8 cellular contexts compared by ENCODE assay signal in genomic region chr1:117929340-117930172, GRCh38. TPM values are rescaled to one million over a fixed set of nuclear protein-coding genes. Genes with fewer than 3 reads are reported as not detected.
A peak's percentile ranks its signal among the peaks of the same experiment; 100 is the strongest.
DNase-seq lines count a peak whose midpoint lies in the region; ATAC-seq, FAIRE-seq and TF ChIP-seq lines count a peak whose summit lies in the region.

A gene with protein sequence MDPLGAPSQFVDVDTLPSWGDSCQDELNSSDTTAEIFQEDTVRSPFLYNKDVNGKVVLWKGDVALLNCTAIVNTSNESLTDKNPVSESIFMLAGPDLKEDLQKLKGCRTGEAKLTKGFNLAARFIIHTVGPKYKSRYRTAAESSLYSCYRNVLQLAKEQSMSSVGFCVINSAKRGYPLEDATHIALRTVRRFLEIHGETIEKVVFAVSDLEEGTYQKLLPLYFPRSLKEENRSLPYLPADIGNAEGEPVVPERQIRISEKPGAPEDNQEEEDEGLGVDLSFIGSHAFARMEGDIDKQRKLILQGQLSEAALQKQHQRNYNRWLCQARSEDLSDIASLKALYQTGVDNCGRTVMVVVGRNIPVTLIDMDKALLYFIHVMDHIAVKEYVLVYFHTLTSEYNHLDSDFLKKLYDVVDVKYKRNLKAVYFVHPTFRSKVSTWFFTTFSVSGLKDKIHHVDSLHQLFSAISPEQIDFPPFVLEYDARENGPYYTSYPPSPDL (minus strand): TSS chr1:117929621. CDS start chr1:117920357, 9,264 bp downstream.
Gene WDR3, plus strand, starts transcription at chr1:117929739. Its CDS starts 3,581 bp downstream, at chr1:117933320.

- CTCF ChIA-PET in AG04449 (lab: Yijun Ruan, JAX) = interaction anchor here (1.5 to 2.7 kb wide), 4 partner anchors 10 to 417 kb away, joined by 3 to 11 read pairs (median 6); no protein-coding TSS in a partner anchor

- H3K4me3 ChIP-seq in AG04449 (ENCODE audit: low read depth, low read length) = peak within 1 kb of the TSS; percentile 98
- peak within 1 kb of the TSS; percentile 98 for H3K4me3 ChIP-seq in WI38 (ENCODE audit: low read depth, low read length)
- peak within 1 kb of the TSS; percentile 92 for H3K4me3 ChIP-seq in bronchial epithelial cell (ENCODE audit: low read depth, low read length)
- H3K4me3 ChIP-seq in small intestine (ENCODE audit: low read depth in 1 of 2, low read length in 2 of 2) = peak within 1 kb of the TSS; percentile 52 to 72

- peak; percentile 76 for DNase-seq in AG04449 (ENCODE audit: low read depth, low spot score)
- peak; percentile 95 for DNase-seq in NCI-H2227 treated with DMSO at 0.1 percent for 48 hours (lab: John Stamatoyannopoulos, UW)
- DNase-seq in bronchial epithelial cell (ENCODE audit: low read depth) = peak; percentile 97
- DNase-seq in iPS-NIHi11 (ENCODE audit: low spot score) = peak; percentile 94
- DNase-seq in small intestine = peak; percentile 99

- H3K36me3 ChIP-seq in bronchial epithelial cell (ENCODE audit: control insufficient read depth, insufficient read depth, low read length) (peaks cover 5% of the 10 kb centered on the region), small intestine (ENCODE audit: control insufficient read depth in 2 of 2, insufficient read depth in 2 of 2, low read length in 2 of 2) (peaks cover 0 to 1% of the 10 kb centered on the region in 2 donors)

- peak; percentile 96 for ATAC-seq in GM18907 (IDR thresholded peaks at IDR 0.05; ENCODE audit: unreplicated experiment)
- peak; percentile 96 for ATAC-seq in HG03159 (IDR thresholded peaks at IDR 0.05; ENCODE audit: unreplicated experiment)

- POLR2A ChIA-PET in AG04449 (lab: Yijun Ruan, JAX) = interaction anchor here (0.7 to 1.0 kb wide), 2 partner anchors 11 to 181 kb away, joined by 3 to 4 read pairs; no protein-coding TSS in a partner anchor

- H3K4me1 ChIP-seq in small intestine (ENCODE audit: control insufficient read depth in 2 of 2, insufficient read depth in 1 of 2, low read depth in 1 of 2, low read length in 1 of 2) = peaks cover 2% of the 10 kb centered on the region in 2 donors

- WGBS in small intestine, 3 donors = 0 to 1% (median 1%) methylated on average over 64 of the region's 64 CpGs

- FAIRE-seq in bronchial epithelial cell (lab: Jason Lieb, UNC) (no peak), small intestine (lab: Jason Lieb, UNC) (no peak)

- H3K27ac ChIP-seq in small intestine (ENCODE audit: low read depth in 1 of 2, low read length in 1 of 2) = peak within 1 kb of the TSS; percentile 72 to 90

- no peaks in the 10 kb centered on the region for H3K27me3 ChIP-seq in bronchial epithelial cell (ENCODE audit: control insufficient read depth, insufficient read depth, low read length)
- H3K27me3 ChIP-seq in small intestine (ENCODE audit: control insufficient read depth in 2 of 2, insufficient read depth in 2 of 2, low read length in 2 of 2) = no peaks in the 10 kb centered on the region

- no peak for TF ChIP-seq CTCF in AG04449 (IDR thresholded peaks at IDR 0.05; ENCODE audit: insufficient read depth, low read length, missing control alignments)
- TF ChIP-seq CTCF in WI38 (IDR thresholded peaks at IDR 0.05; ENCODE audit: low read depth, low read length) = no peak
- no peak for TF ChIP-seq CTCF in bronchial epithelial cell (IDR thresholded peaks at IDR 0.05; ENCODE audit: insufficient read depth, low read length, severe bottlenecking)

- H3K9me3 ChIP-seq in small intestine (ENCODE audit: control insufficient read depth, low read depth) = no peaks in the 10 kb centered on the region

RNA-seq across cellular contexts. Expression of the first gene that starts in this region (rescaled TPM):
- total RNA-seq in bronchial epithelial cell = 20.8 and 26.8 TPM in 2 replicates
- 1 to 10 TPM; 4.6 to 9.8 (median 5.7) TPM for polyA plus RNA-seq in small intestine

RNA-seq across cellular contexts. Expression of gene WDR3, which starts in this region (rescaled TPM):
- total RNA-seq in bronchial epithelial cell = 14.5 and 38.2 TPM in 2 replicates
- polyA plus RNA-seq in small intestine = 1 to 10 TPM; 1.9 to 7.8 (median 4.0) TPM

Comparison
In these comparisons a context has a peak if more than half of its experiments do, and no peak if none do; other contexts are left out.
1. Peak in every context shown above with its lines: DNase-seq, ATAC-seq, H3K4me3 ChIP-seq and H3K27ac ChIP-seq.